ENCODE assay signal across 20 cellular contexts in genomic region chr5:111119856-111120255, GRCh38. TPM values are rescaled to one million over a fixed set of nuclear protein-coding genes. Genes with fewer than 3 reads are reported as not detected.
A peak's percentile ranks its signal among the peaks of the same experiment; 100 is the strongest.
DNase-seq lines count a peak whose midpoint lies in the region; ATAC-seq lines count a peak whose summit lies in the region.
"Had no signal": no experiment of that assay in that cellular context is flagged by ENCODE, and none has a peak within 500 bp of the region (broad histone marks: within the 10 kb centered on the region; RNA-seq: fewer than 3 reads in every experiment).

No MANE protein-coding gene starts in this region.

- H3K4me1 Mint-ChIP-seq in activated naive CD8-positive, alpha-beta T cell treated with anti-CD3 and anti-CD28 coated beads, Interleukin-2, amount 50 U/mL, for 24 hours = peaks cover 48% of the 10 kb centered on the region
- peaks cover 33% of the 10 kb centered on the region for H3K4me1 Mint-ChIP-seq in activated naive CD8-positive, alpha-beta T cell treated with anti-CD3 and anti-CD28 coated beads for 36 hours
- H3K4me1 Mint-ChIP-seq: brain had no signal

- H3K27ac Mint-ChIP-seq in activated naive CD8-positive, alpha-beta T cell treated with anti-CD3 and anti-CD28 coated beads, Interleukin-2, amount 50 U/mL, for 24 hours = peak overlapping the region; percentile 11
- no peak overlapping the region for H3K27ac Mint-ChIP-seq in activated naive CD8-positive, alpha-beta T cell treated with anti-CD3 and anti-CD28 coated beads for 36 hours
- H3K27ac Mint-ChIP-seq: activated CD4-positive, alpha-beta T cell treated with anti-CD3 and anti-CD28 coated beads, Interleukin-2, amount 10 ng/mL, durations not matched to agents 24 days and 14 days; brain; T-cell had no signal

- peak; percentile 96 for ATAC-seq in activated naive CD8-positive, alpha-beta T cell treated with anti-CD3 and anti-CD28 coated beads, Interleukin-2, amount 50 U/mL, for 24 hours
- ATAC-seq in GM21367 (IDR thresholded peaks at IDR 0.05; ENCODE audit: unreplicated experiment) (peak; percentile 49), HG03025 (IDR thresholded peaks at IDR 0.05; ENCODE audit: low FRiP score, unreplicated experiment) (peak; percentile 59), HG03565 (IDR thresholded peaks at IDR 0.05; ENCODE audit: unreplicated experiment) (no peak)
- ATAC-seq: HepG2; naive thymus-derived CD8-positive, alpha-beta T cell; T-cell had no signal

- H3K36me3 Mint-ChIP-seq in activated naive CD8-positive, alpha-beta T cell treated with anti-CD3 and anti-CD28 coated beads, Interleukin-2, amount 50 U/mL, for 24 hours (ENCODE audit: low read depth) = peaks cover 60% of the 10 kb centered on the region
- peaks cover 29% of the 10 kb centered on the region for H3K36me3 Mint-ChIP-seq in activated naive CD8-positive, alpha-beta T cell treated with anti-CD3 and anti-CD28 coated beads for 36 hours

- H3K4me3 Mint-ChIP-seq in activated naive CD8-positive, alpha-beta T cell treated with anti-CD3 and anti-CD28 coated beads, Interleukin-2, amount 50 U/mL, for 24 hours = no peak overlapping the region
- no peak overlapping the region for H3K4me3 Mint-ChIP-seq in activated naive CD8-positive, alpha-beta T cell treated with anti-CD3 and anti-CD28 coated beads for 36 hours
- H3K4me3 Mint-ChIP-seq: activated CD4-positive, alpha-beta T cell treated with anti-CD3 and anti-CD28 coated beads, Interleukin-2, amount 10 ng/mL, durations not matched to agents 24 days and 14 days; brain; naive thymus-derived CD8-positive, alpha-beta T cell; T-cell had no signal

- no peak for DNase-seq in activated naive CD8-positive, alpha-beta T cell treated with anti-CD3 and anti-CD28 coated beads, Interleukin-2, amount 50 U/mL, for 24 hours
- DNase-seq in activated naive CD8-positive, alpha-beta T cell treated with anti-CD3 and anti-CD28 coated beads for 36 hours = no peak
- DNase-seq in NCI-H1694 (lab: John Stamatoyannopoulos, UW) (no peak), hepatic stellate cell (ENCODE audit: low spot score) (no peak)
- DNase-seq: activated CD4-positive, alpha-beta T cell treated with anti-CD3 and anti-CD28 coated beads, Interleukin-2, amount 10 ng/mL, durations not matched to agents 24 days and 14 days; kidney; midbrain; naive thymus-derived CD8-positive, alpha-beta T cell; NCI-H187; NCI-H526 treated with DMSO at 0.1 percent for 48 hours; Peyer's patch; SJCRH30; T-cell; uterus had no signal

- H3K9me3 Mint-ChIP-seq in activated naive CD8-positive, alpha-beta T cell treated with anti-CD3 and anti-CD28 coated beads, Interleukin-2, amount 50 U/mL, for 24 hours = no peaks in the 10 kb centered on the region
- H3K9me3 Mint-ChIP-seq in activated naive CD8-positive, alpha-beta T cell treated with anti-CD3 and anti-CD28 coated beads for 36 hours = no peaks in the 10 kb centered on the region
- H3K9me3 Mint-ChIP-seq: activated CD4-positive, alpha-beta T cell treated with anti-CD3 and anti-CD28 coated beads, Interleukin-2, amount 10 ng/mL, durations not matched to agents 24 days and 14 days; brain; naive thymus-derived CD8-positive, alpha-beta T cell; T-cell had no signal

- H3K27me3 Mint-ChIP-seq in activated naive CD8-positive, alpha-beta T cell treated with anti-CD3 and anti-CD28 coated beads, Interleukin-2, amount 50 U/mL, for 24 hours = no peaks in the 10 kb centered on the region
- H3K27me3 Mint-ChIP-seq in activated naive CD8-positive, alpha-beta T cell treated with anti-CD3 and anti-CD28 coated beads for 36 hours = no peaks in the 10 kb centered on the region
- H3K27me3 Mint-ChIP-seq: activated CD4-positive, alpha-beta T cell treated with anti-CD3 and anti-CD28 coated beads, Interleukin-2, amount 10 ng/mL, durations not matched to agents 24 days and 14 days; brain; naive thymus-derived CD8-positive, alpha-beta T cell; T-cell had no signal

RNA-seq across cellular contexts. Expression of gene WDR36, which starts 27.7 kb away (rescaled TPM):
- total RNA-seq in activated naive CD8-positive, alpha-beta T cell treated with anti-CD3 and anti-CD28 coated beads for 36 hours = 10 to 100 TPM; 79.7 to 80.7 TPM

RNA-seq across cellular contexts. Expression of gene TSLP, which starts 48.3 kb away (rescaled TPM):
- 1 to 10 TPM in 1 of 2 experiments, under 1 TPM in 1; 0.99 to 1.1 TPM for total RNA-seq in activated naive CD8-positive, alpha-beta T cell treated with anti-CD3 and anti-CD28 coated beads for 36 hours
- total RNA-seq: cerebellum, HepG2 had no signal
